ENCODE assay signal across 8 cellular contexts in genomic region chr17:74457146-74457819, GRCh38. TPM values are rescaled to one million over a fixed set of nuclear protein-coding genes. Genes with fewer than 3 reads are reported as not detected.
DNase-seq lines count a peak whose midpoint lies in the region; ATAC-seq and TF ChIP-seq lines count a peak whose summit lies in the region.

No MANE protein-coding gene starts in this region.

- H3K4me3 ChIP-seq in prostate gland (no peak overlapping the region), aorta (ENCODE audit: low read length in 2 of 2) (no peak overlapping the region)

- H3K4me1 ChIP-seq in prostate gland (replicated peaks): peaks cover 15% of the 10 kb centered on the region
- H3K4me1 ChIP-seq in aorta (ENCODE audit: control insufficient read depth in 1 of 2, insufficient read depth in 2 of 2, low read length in 2 of 2): no peaks in the 10 kb centered on the region

- no peak for TF ChIP-seq POLR2A in prostate gland (IDR thresholded peaks at IDR 0.05)

- H3K9me3 ChIP-seq in prostate gland: no peaks in the 10 kb centered on the region
- H3K9me3 ChIP-seq in aorta (ENCODE audit: control insufficient read depth, low read length): no peaks in the 10 kb centered on the region

- peak; percentile 86 for DNase-seq in DMS53 (lab: John Stamatoyannopoulos, UW)
- peak; percentile 59 to 67 for DNase-seq in Kasumi-1 (lab: John Stamatoyannopoulos, UW)
- peak; percentile 73 for DNase-seq in activated naive CD4-positive, alpha-beta T cell treated with anti-CD3 and anti-CD28 coated beads, Interleukin-2, amount 50 U/mL, for 16 hours
- DNase-seq in head of caudate nucleus: peak; percentile 42 to 95 (median 88)
- DNase-seq in prostate gland (ENCODE audit: low spot score): peak; percentile 72
- DNase-seq in aorta: peak; percentile 83 to 93

- 21% methylated on average over 18 of the region's 18 CpGs for WGBS in prostate gland
- 9% methylated on average over 18 of the region's 18 CpGs for WGBS in aorta, 2 donors

- intact Hi-C loops in head of caudate nucleus (cut with DNase I) (loop anchor here (2.0 to 5.0 kb wide), 2 partner anchors 78 to 155 kb away; no protein-coding TSS in a partner anchor), prostate gland (cut with DNase I) (loop anchor here (1.0 to 5.0 kb wide), 2 partner anchors 78 to 255 kb away; partner anchors contain the start of gene RPL38), aorta (cut with DNase I) (loop anchor here (1.0 to 5.0 kb wide), 2 partner anchors 40 to 78 kb away; no protein-coding TSS in a partner anchor)

- ATAC-seq in SK-N-SH treated with all-trans-retinoic acid at 6 μM for 48 hours: peak; percentile 65
- peak; percentile 70 for ATAC-seq in aorta (ENCODE audit: low FRiP score)
- no peak for ATAC-seq in GM19397 (IDR thresholded peaks at IDR 0.05; ENCODE audit: unreplicated experiment)

- no peaks in the 10 kb centered on the region for H3K36me3 ChIP-seq in prostate gland
- H3K36me3 ChIP-seq in aorta (ENCODE audit: control insufficient read depth in 1 of 2, insufficient read depth in 2 of 2, low read length in 1 of 2): no peaks in the 10 kb centered on the region

- no peaks in the 10 kb centered on the region for H3K27me3 ChIP-seq in prostate gland (replicated peaks; ENCODE audit: insufficient read depth)
- no peaks in the 10 kb centered on the region for H3K27me3 ChIP-seq in aorta (ENCODE audit: control insufficient read depth in 1 of 2, insufficient read depth in 2 of 2, low read length in 1 of 2)

- H3K27ac ChIP-seq in prostate gland: no peak overlapping the region
- no peak overlapping the region for H3K27ac ChIP-seq in aorta (ENCODE audit: low read depth in 1 of 2, low read length in 2 of 2)

- peak; percentile 97 to 99 (median 98) for TF ChIP-seq CTCF in prostate gland (IDR thresholded peaks at IDR 0.05)

TF ChIP-seq in SK-N-SH treated with all-trans-retinoic acid at 6 μM for 48 hours, 23 proteins besides CTCF, POLR2A, EP300 and RAD21:
- no peak for TF ChIP-seq CSDC2 (CRISPR knock-in tag; IDR thresholded peaks at IDR 0.05)
- TF ChIP-seq ARNTL (CRISPR knock-in tag; IDR thresholded peaks at IDR 0.05; ENCODE audit: borderline replicate concordance, low read depth): no peak
- TF ChIP-seq BACH2 (CRISPR knock-in tag; IDR thresholded peaks at IDR 0.05; ENCODE audit: borderline replicate concordance): no peak
- no peak for TF ChIP-seq RARB (CRISPR knock-in tag; IDR thresholded peaks at IDR 0.05)
- TF ChIP-seq, protein P1, sequence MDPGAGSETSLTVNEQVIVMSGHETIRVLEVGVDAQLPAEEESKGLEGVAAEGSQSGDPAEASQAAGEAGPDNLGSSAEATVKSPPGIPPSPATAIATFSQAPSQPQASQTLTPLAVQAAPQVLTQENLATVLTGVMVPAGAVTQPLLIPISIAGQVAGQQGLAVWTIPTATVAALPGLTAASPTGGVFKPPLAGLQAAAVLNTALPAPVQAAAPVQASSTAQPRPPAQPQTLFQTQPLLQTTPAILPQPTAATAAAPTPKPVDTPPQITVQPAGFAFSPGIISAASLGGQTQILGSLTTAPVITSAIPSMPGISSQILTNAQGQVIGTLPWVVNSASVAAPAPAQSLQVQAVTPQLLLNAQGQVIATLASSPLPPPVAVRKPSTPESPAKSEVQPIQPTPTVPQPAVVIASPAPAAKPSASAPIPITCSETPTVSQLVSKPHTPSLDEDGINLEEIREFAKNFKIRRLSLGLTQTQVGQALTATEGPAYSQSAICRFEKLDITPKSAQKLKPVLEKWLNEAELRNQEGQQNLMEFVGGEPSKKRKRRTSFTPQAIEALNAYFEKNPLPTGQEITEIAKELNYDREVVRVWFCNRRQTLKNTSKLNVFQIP (CRISPR knock-in tag; IDR thresholded peaks at IDR 0.05; ENCODE audit: borderline replicate concordance, low read depth): no peak
- TF ChIP-seq, protein P2, sequence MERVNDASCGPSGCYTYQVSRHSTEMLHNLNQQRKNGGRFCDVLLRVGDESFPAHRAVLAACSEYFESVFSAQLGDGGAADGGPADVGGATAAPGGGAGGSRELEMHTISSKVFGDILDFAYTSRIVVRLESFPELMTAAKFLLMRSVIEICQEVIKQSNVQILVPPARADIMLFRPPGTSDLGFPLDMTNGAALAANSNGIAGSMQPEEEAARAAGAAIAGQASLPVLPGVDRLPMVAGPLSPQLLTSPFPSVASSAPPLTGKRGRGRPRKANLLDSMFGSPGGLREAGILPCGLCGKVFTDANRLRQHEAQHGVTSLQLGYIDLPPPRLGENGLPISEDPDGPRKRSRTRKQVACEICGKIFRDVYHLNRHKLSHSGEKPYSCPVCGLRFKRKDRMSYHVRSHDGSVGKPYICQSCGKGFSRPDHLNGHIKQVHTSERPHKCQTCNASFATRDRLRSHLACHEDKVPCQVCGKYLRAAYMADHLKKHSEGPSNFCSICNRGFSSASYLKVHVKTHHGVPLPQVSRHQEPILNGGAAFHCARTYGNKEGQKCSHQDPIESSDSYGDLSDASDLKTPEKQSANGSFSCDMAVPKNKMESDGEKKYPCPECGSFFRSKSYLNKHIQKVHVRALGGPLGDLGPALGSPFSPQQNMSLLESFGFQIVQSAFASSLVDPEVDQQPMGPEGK (CRISPR knock-in tag; IDR thresholded peaks at IDR 0.05; ENCODE audit: borderline replicate concordance): no peak
- no peak for TF ChIP-seq ZFP3 (CRISPR knock-in tag; IDR thresholded peaks at IDR 0.05)

RNA-seq across cellular contexts. Expression of gene CD300A, which starts 9.2 kb away (rescaled TPM):
- 1 to 10 TPM; 2.1 to 4.1 TPM for total RNA-seq in prostate gland
- total RNA-seq in aorta: 10 to 100 TPM; 10.3 to 10.4 TPM
- 1 to 10 TPM; 2.6 to 9.1 TPM for polyA plus RNA-seq in aorta

RNA-seq across cellular contexts. Expression of gene GPRC5C, which starts 25.4 kb away (rescaled TPM):
- total RNA-seq in prostate gland (100 to 1,000 TPM in 1 of 2 donors, 10 to 100 TPM in 1; 66.3 to 186 TPM), aorta (10 to 100 TPM; 43.6 to 51.7 TPM)
- polyA plus RNA-seq in aorta: 10 to 100 TPM; 31.6 to 59.4 TPM
